29 cellular contexts compared by ENCODE assay signal in genomic region chr22:44596726-44597125, GRCh38.
"Had no signal": no experiment of that assay in that cellular context is flagged by ENCODE, and none has a peak within 500 bp of the region (broad histone marks: within the 10 kb centered on the region; RNA-seq: fewer than 3 reads in every experiment).

No MANE protein-coding gene starts in this region.

- H3K4me1 ChIP-seq: adrenal gland, ascending aorta, left lung had no signal

- H3K36me3 Mint-ChIP-seq: activated naive CD8-positive, alpha-beta T cell; natural killer cell; type B pancreatic cell had no signal

- H3K27ac Mint-ChIP-seq: activated B cell treated with CpG ODN at 0.5 μM for 24 hours; activated CD4-positive, alpha-beta T cell treated with anti-CD3 and anti-CD28 coated beads for 36 hours; activated naive CD8-positive, alpha-beta T cell; activated T-helper 2 cell treated with anti-CD3 and anti-CD28 coated beads, Interferon-gamma antibody, Interleukin-2, Interleukin-4, amounts not matched to agents 10 μg/mL and 5 μg/mL and 100 μg/mL, durations not matched to agents 14 hours and 24 hours and 36 hours; natural killer cell had no signal

- H3K9me3 ChIP-seq: adrenal gland, ascending aorta, left lung, thoracic aorta, vagina had no signal

- H3K27me3 ChIP-seq: ascending aorta, hepatocyte, vagina had no signal

- DNase-seq: activated B cell treated with CpG ODN at 0.5 μM for 24 hours; activated CD4-positive, alpha-beta T cell treated with anti-CD3 and anti-CD28 coated beads for 36 hours; activated CD4-positive, alpha-beta T cell treated with anti-CD3 and anti-CD28 coated beads, Interleukin-2, amount 50 U/mL, for 4 hours; activated CD8-positive, alpha-beta memory T cell treated with anti-CD3 and anti-CD28 coated beads, Interleukin-2, amount 50 U/mL, for 48 hours; activated naive CD4-positive, alpha-beta T cell; activated T-cell treated with anti-CD3 and anti-CD28 coated beads, Interleukin-2, amount 50 U/mL, for 4 hours; adrenal gland; brain microvascular endothelial cell; central memory CD4-positive, alpha-beta T cell; dermis blood vessel endothelial cell; effector memory CD4-positive, alpha-beta T cell; glutamatergic neuron; left lung; natural killer cell; stimulated activated CD4-positive, alpha-beta T cell treated with anti-CD3 and anti-CD28 coated beads, Interleukin-2, amount 100 ng/mL, for 48 hours; stimulated activated CD8-positive, alpha-beta memory T cell treated with anti-CD3 and anti-CD28 coated beads, Interleukin-4, amount 100 ng/mL, for 48 hours; stimulated activated naive CD4-positive, alpha-beta T cell; T1000 had no signal

- ATAC-seq: esophagus mucosa, left lung had no signal

- H3K9me3 Mint-ChIP-seq: activated B cell treated with CpG ODN at 0.5 μM for 24 hours; activated T-cell treated with anti-CD3 and anti-CD28 coated beads, Interleukin-2, amount 50 U/mL, for 4 hours; activated T-helper 2 cell treated with anti-CD3 and anti-CD28 coated beads, Interferon-gamma antibody, Interleukin-2, Interleukin-4, amounts not matched to agents 10 μg/mL and 5 μg/mL and 100 μg/mL, durations not matched to agents 14 hours and 24 hours and 36 hours; natural killer cell; type B pancreatic cell had no signal

- H3K4me1 Mint-ChIP-seq: activated B cell treated with CpG ODN at 0.5 μM for 24 hours had no signal

- H3K36me3 ChIP-seq: adrenal gland, ascending aorta, brain microvascular endothelial cell, left lung, thoracic aorta, vagina had no signal

- H3K4me3 Mint-ChIP-seq: activated B cell treated with CpG ODN at 0.5 μM for 24 hours; activated CD4-positive, alpha-beta T cell treated with anti-CD3 and anti-CD28 coated beads for 36 hours; activated naive CD8-positive, alpha-beta T cell; activated T-cell treated with anti-CD3 and anti-CD28 coated beads, Interleukin-2, amount 50 U/mL, for 4 hours; natural killer cell had no signal

- H3K4me3 ChIP-seq: adrenal gland, ascending aorta, hepatocyte, left lung, lung, thoracic aorta had no signal

- FAIRE-seq: endothelial cell of umbilical vein, frontal cortex had no signal

- H2AFZ ChIP-seq: hepatocyte had no signal

- H3K4me2 ChIP-seq: hepatocyte had no signal

- H3K79me2 ChIP-seq: hepatocyte had no signal

- H3K27ac ChIP-seq: ascending aorta, brain microvascular endothelial cell, hepatocyte, left lung, thoracic aorta, vagina had no signal
